ENCODE assay signal across 12 cellular contexts in genomic region chr22:20735378-20736162, GRCh38. TPM values are rescaled to one million over a fixed set of nuclear protein-coding genes. Genes with fewer than 3 reads are reported as not detected.
A peak's percentile ranks its signal among the peaks of the same experiment; 100 is the strongest.
DNase-seq lines count a peak whose midpoint lies in the region; ATAC-seq, FAIRE-seq and TF ChIP-seq lines count a peak whose summit lies in the region.
"Not testable (repeated sequence)": the region's sequence is repeated elsewhere in the genome, so short reads cannot be mapped to it uniquely, and the experiment has no call there.
"Had no signal": no experiment of that assay in that cellular context is flagged by ENCODE, and none has a peak within 500 bp of the region (broad histone marks: within the 10 kb centered on the region; RNA-seq: fewer than 3 reads in every experiment).

No MANE protein-coding gene starts in this region.

- CTCF ChIA-PET in activated CD8-positive, alpha-beta T cell treated with anti-CD3 and anti-CD28 coated beads, Interleukin-2, amount 10 ng/mL, durations not matched to agents 7 days and 5 days (lab: Charles Lee); HepG2 (lab: Yijun Ruan, JAX; ENCODE audit: low intra/inter-chr PET ratio, low total read pairs): not testable (repeated sequence)

- not testable (repeated sequence) for H3K27ac ChIP-seq in CD4-positive, CD25-positive, alpha-beta regulatory T cell (ENCODE audit: insufficient read depth, low read length, poor library complexity, severe bottlenecking); HepG2 (ENCODE audit: extremely low read length, insufficient read depth, low read length)

- not testable (repeated sequence) for H2AFZ ChIP-seq in HepG2 (ENCODE audit: low read length)

- peaks cover 11% of the 10 kb centered on the region for H3K36me3 Mint-ChIP-seq in CD4-positive, CD25-positive, alpha-beta regulatory T cell
- peaks cover 20% of the 10 kb centered on the region for H3K36me3 Mint-ChIP-seq in activated CD8-positive, alpha-beta T cell treated with anti-CD3 and anti-CD28 coated beads, Interleukin-2, amount 10 ng/mL, durations not matched to agents 7 days and 5 days (ENCODE audit: low read depth)
- H3K36me3 Mint-ChIP-seq in central memory CD8-positive, alpha-beta T cell (ENCODE audit: insufficient read depth), result peaks cover 26% of the 10 kb centered on the region
- H3K36me3 Mint-ChIP-seq in glutamatergic neuron (ENCODE audit: unreplicated experiment), result not testable (repeated sequence)
- H3K36me3 Mint-ChIP-seq in neural crest cell (ENCODE audit: low read depth), result peaks cover 18% of the 10 kb centered on the region
- H3K36me3 Mint-ChIP-seq in stimulated activated effector memory CD8-positive, alpha-beta T cell treated with anti-CD3 and anti-CD28 coated beads, Interleukin-12 subunit alpha, Interleukin-12 subunit beta, amount 100 ng/mL, for 72 hours, result peaks cover 29% of the 10 kb centered on the region

- H3K9ac ChIP-seq in HepG2 (ENCODE audit: insufficient read depth, low read depth, low read length), result not testable (repeated sequence)

- H3K4me3 Mint-ChIP-seq in CD4-positive, CD25-positive, alpha-beta regulatory T cell; activated CD8-positive, alpha-beta T cell treated with anti-CD3 and anti-CD28 coated beads, Interleukin-2, amount 10 ng/mL, durations not matched to agents 7 days and 5 days; central memory CD8-positive, alpha-beta T cell; glutamatergic neuron (ENCODE audit: unreplicated experiment); neural crest cell; stimulated activated effector memory CD8-positive, alpha-beta T cell treated with anti-CD3 and anti-CD28 coated beads, Interleukin-12 subunit alpha, Interleukin-12 subunit beta, amount 100 ng/mL, for 72 hours: not testable (repeated sequence)

- H3K4me2 ChIP-seq in HepG2 (ENCODE audit: low read depth, low read length), result not testable (repeated sequence)

- H4K20me1 ChIP-seq in HepG2 (ENCODE audit: insufficient read depth, low read length), result not testable (repeated sequence)

- TF ChIP-seq CTCF in glutamatergic neuron (IDR thresholded peaks at IDR 0.05; ENCODE audit: partially characterized antibody, unreplicated experiment); HepG2 (CRISPR knock-in tag; IDR thresholded peaks at IDR 0.05); neural crest cell (conservative IDR thresholded peaks at IDR 0.05): not testable (repeated sequence)

- H3K9me3 ChIP-seq in CD4-positive, CD25-positive, alpha-beta regulatory T cell (ENCODE audit: control insufficient read depth in 2 of 2, low read length in 2 of 2); HepG2 (ENCODE audit: low read length): not testable (repeated sequence)

- POLR2A ChIA-PET in activated CD8-positive, alpha-beta T cell treated with anti-CD3 and anti-CD28 coated beads, Interleukin-2, amount 10 ng/mL, durations not matched to agents 7 days and 5 days (lab: Charles Lee); HepG2 (lab: Yijun Ruan, JAX): not testable (repeated sequence)

- H3K79me2 ChIP-seq in HepG2 (ENCODE audit: insufficient read depth, low read length), result not testable (repeated sequence)

- H3K4me1 ChIP-seq in CD4-positive, CD25-positive, alpha-beta regulatory T cell (ENCODE audit: control insufficient read depth, insufficient read depth, low read length, poor library complexity, severe bottlenecking); HepG2 (ENCODE audit: insufficient read depth, low read length): not testable (repeated sequence)

- WGBS in HepG2 (ENCODE audit: low lambda C conversion rate), result 80% methylated on average over 8 of the region's 14 CpGs

- not testable (repeated sequence) for H3K4me3 ChIP-seq in CD4-positive, CD25-positive, alpha-beta regulatory T cell (ENCODE audit: low read depth, low read length); HepG2 (replicated peaks in 1 of 3; ENCODE audit: insufficient read depth in 1 of 3, low read depth in 2 of 3, low read length in 3 of 3)

- H3K27me3 ChIP-seq in CD4-positive, CD25-positive, alpha-beta regulatory T cell (ENCODE audit: control insufficient read depth, insufficient read depth, low read length); HepG2 (ENCODE audit: control insufficient read depth in 1 of 2, insufficient read depth in 2 of 2, low read length in 2 of 2): not testable (repeated sequence)

- not testable (repeated sequence) for TF ChIP-seq EP300 in HepG2 (IDR thresholded peaks at IDR 0.05; ENCODE audit: low read depth in 2 of 2, low read length in 2 of 2); HepG2 (CRISPR knock-in tag; IDR thresholded peaks at IDR 0.05; ENCODE audit: borderline replicate concordance)

- peak overlapping the region in 2 of 3 donors; percentile 26 to 65 for H3K27ac Mint-ChIP-seq in CD4-positive, CD25-positive, alpha-beta regulatory T cell
- peak overlapping the region; percentile 49 for H3K27ac Mint-ChIP-seq in activated CD8-positive, alpha-beta T cell treated with anti-CD3 and anti-CD28 coated beads, Interleukin-2, amount 10 ng/mL, durations not matched to agents 7 days and 5 days
- H3K27ac Mint-ChIP-seq in central memory CD8-positive, alpha-beta T cell (ENCODE audit: low read depth), result peak overlapping the region; percentile 51
- H3K27ac Mint-ChIP-seq in glutamatergic neuron (ENCODE audit: unreplicated experiment) (peak overlapping the region; percentile 10), neural crest cell (ENCODE audit: unreplicated experiment) (peak overlapping the region; percentile 83)
- H3K27ac Mint-ChIP-seq in stimulated activated effector memory CD8-positive, alpha-beta T cell treated with anti-CD3 and anti-CD28 coated beads, Interleukin-12 subunit alpha, Interleukin-12 subunit beta, amount 100 ng/mL, for 72 hours, result peak overlapping the region; percentile 73

- DNase-seq in CD4-positive, CD25-positive, alpha-beta regulatory T cell; activated CD8-positive, alpha-beta T cell treated with anti-CD3 and anti-CD28 coated beads, Interleukin-2, amount 10 ng/mL, durations not matched to agents 7 days and 5 days; central memory CD8-positive, alpha-beta T cell (ENCODE audit: low spot score in 2 of 2); left cardiac atrium; HepG2 (ENCODE audit: low spot score); neural crest cell (ENCODE audit: low read depth, low spot score); stimulated activated effector memory CD8-positive, alpha-beta T cell treated with anti-CD3 and anti-CD28 coated beads, Interleukin-12 subunit alpha, Interleukin-12 subunit beta, amount 100 ng/mL, for 72 hours (ENCODE audit: low spot score in 2 of 2): not testable (repeated sequence)
- peak; percentile 26 for DNase-seq in glutamatergic neuron

- not testable (repeated sequence) for H3K27me3 Mint-ChIP-seq in CD4-positive, CD25-positive, alpha-beta regulatory T cell; activated CD8-positive, alpha-beta T cell treated with anti-CD3 and anti-CD28 coated beads, Interleukin-2, amount 10 ng/mL, durations not matched to agents 7 days and 5 days (ENCODE audit: low read depth); central memory CD8-positive, alpha-beta T cell; glutamatergic neuron (ENCODE audit: unreplicated experiment); neural crest cell (ENCODE audit: low read depth)

- not testable (repeated sequence) for TF ChIP-seq POLR2A in HepG2 (IDR thresholded peaks at IDR 0.05; ENCODE audit: insufficient read depth in 1 of 2, low read depth in 2 of 2, low read length in 2 of 2)

- H3K4me1 Mint-ChIP-seq in CD4-positive, CD25-positive, alpha-beta regulatory T cell; activated CD8-positive, alpha-beta T cell treated with anti-CD3 and anti-CD28 coated beads, Interleukin-2, amount 10 ng/mL, durations not matched to agents 7 days and 5 days (ENCODE audit: low read depth); central memory CD8-positive, alpha-beta T cell; glutamatergic neuron (ENCODE audit: low read depth, unreplicated experiment); neural crest cell; stimulated activated effector memory CD8-positive, alpha-beta T cell treated with anti-CD3 and anti-CD28 coated beads, Interleukin-12 subunit alpha, Interleukin-12 subunit beta, amount 100 ng/mL, for 72 hours: not testable (repeated sequence)

- intact Hi-C loops in left cardiac atrium (cut with DNase I); HepG2 (cut with micrococcal nuclease; ENCODE audit: unreplicated experiment): not testable (repeated sequence)

- H3K9me3 Mint-ChIP-seq in CD4-positive, CD25-positive, alpha-beta regulatory T cell; activated CD8-positive, alpha-beta T cell treated with anti-CD3 and anti-CD28 coated beads, Interleukin-2, amount 10 ng/mL, durations not matched to agents 7 days and 5 days (ENCODE audit: insufficient read depth); central memory CD8-positive, alpha-beta T cell; glutamatergic neuron (ENCODE audit: unreplicated experiment); neural crest cell; stimulated activated effector memory CD8-positive, alpha-beta T cell treated with anti-CD3 and anti-CD28 coated beads, Interleukin-12 subunit alpha, Interleukin-12 subunit beta, amount 100 ng/mL, for 72 hours: not testable (repeated sequence)

- not testable (repeated sequence) for ATAC-seq in CD4-positive, CD25-positive, alpha-beta regulatory T cell (ENCODE audit: low read depth in 2 of 2); activated CD8-positive, alpha-beta T cell treated with anti-CD3 and anti-CD28 coated beads, Interleukin-2, amount 10 ng/mL, durations not matched to agents 7 days and 5 days; central memory CD8-positive, alpha-beta T cell (replicated peaks; ENCODE audit: extremely low read depth, poor library complexity, severe bottlenecking); stimulated activated effector memory CD8-positive, alpha-beta T cell treated with anti-CD3 and anti-CD28 coated beads, Interleukin-12 subunit alpha, Interleukin-12 subunit beta, amount 100 ng/mL, for 72 hours
- peak; percentile 53 to 58 for ATAC-seq in left cardiac atrium
- ATAC-seq in HepG2, result peak; percentile 56

- not testable (repeated sequence) for BruUV-seq in HepG2 (replicated peaks; lab: Mats Ljungman, UMichigan)

- not testable (repeated sequence) for TF ChIP-seq RAD21 in HepG2 (CRISPR knock-in tag; IDR thresholded peaks at IDR 0.05)

- peaks cover 17% of the 10 kb centered on the region for H3K36me3 ChIP-seq in CD4-positive, CD25-positive, alpha-beta regulatory T cell (ENCODE audit: control insufficient read depth, insufficient read depth, low read length)
- not testable (repeated sequence) for H3K36me3 ChIP-seq in HepG2 (replicated peaks in 1 of 2; ENCODE audit: control insufficient read depth in 1 of 2, insufficient read depth in 2 of 2, low read length in 2 of 2)

- in situ Hi-C loops in HepG2 (cut with HindIII; ENCODE audit: extremely low pct_ligation_motif_present, low pct_unique_long_range_greater_than_20kb), result not testable (repeated sequence)

- FAIRE-seq in HepG2 (lab: Jason Lieb, UNC), result not testable (repeated sequence)

RNA-seq across cellular contexts. Expression of gene SERPIND1, which starts 38.3 kb away (rescaled TPM):
- not detected for total RNA-seq in CD4-positive, CD25-positive, alpha-beta regulatory T cell
- polyA plus RNA-seq in CD4-positive, CD25-positive, alpha-beta regulatory T cell, result under 1 TPM in 2 of 4 donors, not detected in 2; 0.10 to 0.29 TPM
- not detected for total RNA-seq in activated CD8-positive, alpha-beta T cell treated with anti-CD3 and anti-CD28 coated beads, Interleukin-2, amount 10 ng/mL, durations not matched to agents 7 days and 5 days
- total RNA-seq in glutamatergic neuron (ENCODE audit: unreplicated experiment), result not detected
- 1 to 10 TPM; 1.4 to 1.7 TPM for total RNA-seq in left cardiac atrium
- 55.6 and 111 TPM in 2 replicates for total RNA-seq in HepG2 (2016; rRNA removed; fragmentation: Illumina TruSeq; extraction: Trizol)
- 16.4 and 19.8 TPM in 2 replicates for total RNA-seq in HepG2 (2016; cell fraction: cytosol; rRNA removed; fragmentation: Illumina TruSeq; extraction: Trizol; ENCODE audit: low read depth)
- total RNA-seq in HepG2 (2016; cell fraction: insoluble cytoplasmic fraction; rRNA removed; fragmentation: Illumina TruSeq; extraction: Trizol), result 53.2 and 106 TPM in 2 replicates
- total RNA-seq in HepG2 (2016; cell fraction: membrane; rRNA removed; fragmentation: Illumina TruSeq; extraction: Trizol), result 35.3 and 35.7 TPM in 2 replicates
- 108 and 133 TPM in 2 replicates for total RNA-seq in HepG2 (2016; cell fraction: nucleus; rRNA removed; fragmentation: Illumina TruSeq; extraction: Trizol)
- 350 and 408 TPM in 2 replicates for polyA plus RNA-seq in HepG2 (2011; rRNA removed)
- 341 and 453 TPM in 2 replicates for polyA plus RNA-seq in HepG2 (2011; cell fraction: cytosol; rRNA removed)
- 146 and 188 TPM in 2 replicates for polyA plus RNA-seq in HepG2 (2011; cell fraction: nucleus; rRNA removed)
- 497 and 593 TPM in 2 replicates for polyA plus RNA-seq in HepG2 (2012)
- polyA plus RNA-seq in HepG2 (2016; cell fraction: cytosol; fragmentation: Illumina TruSeq; extraction: Trizol; ENCODE audit: low read depth), result 30.3 and 32.4 TPM in 2 replicates
- 91.5 and 101 TPM in 2 replicates for polyA plus RNA-seq in HepG2 (2016; cell fraction: insoluble cytoplasmic fraction; fragmentation: Illumina TruSeq; extraction: Trizol; ENCODE audit: low read depth)
- polyA plus RNA-seq in HepG2 (2016; cell fraction: membrane; fragmentation: Illumina TruSeq; extraction: Trizol; ENCODE audit: low read depth), result 45.7 and 51.9 TPM in 2 replicates
- polyA plus RNA-seq in HepG2 (2016; cell fraction: nucleus; fragmentation: Illumina TruSeq; extraction: Trizol; ENCODE audit: insufficient read depth, low read depth), result 228 and 244 TPM in 2 replicates
- polyA minus RNA-seq in HepG2 (2011; rRNA and poly(A)+ RNA removed; ENCODE audit: low replicate concordance), result 0.37 and 351 TPM in 2 replicates
- 132 and 186 TPM in 2 replicates for polyA minus RNA-seq in HepG2 (2011; cell fraction: cytosol; rRNA and poly(A)+ RNA removed)
- 67.9 and 98.5 TPM in 2 replicates for polyA minus RNA-seq in HepG2 (2011; cell fraction: nucleus; rRNA and poly(A)+ RNA removed)
- total RNA-seq in neural crest cell, result not detected in 2 replicates
- total RNA-seq: CD8-positive, alpha-beta memory T cell; H9 had no signal
- polyA plus RNA-seq: BJ, CD14-positive monocyte had no signal

Comparison
In these comparisons a context has a peak if more than half of its experiments do, and no peak if none do; other contexts are left out.
1. H3K27ac Mint-ChIP-seq: peak in every context shown above with its lines; median percentile 83 in neural crest cell; 73 in stimulated activated effector memory CD8-positive, alpha-beta T cell treated with anti-CD3 and anti-CD28 coated beads, Interleukin-12 subunit alpha, Interleukin-12 subunit beta, amount 100 ng/mL, for 72 hours; 51 in central memory CD8-positive, alpha-beta T cell; 49 in activated CD8-positive, alpha-beta T cell treated with anti-CD3 and anti-CD28 coated beads, Interleukin-2, amount 10 ng/mL, durations not matched to agents 7 days and 5 days; 46 in CD4-positive, CD25-positive, alpha-beta regulatory T cell; 10 in glutamatergic neuron.
2. RNA of gene SERPIND1, which starts 38.3 kb away (total RNA-seq): 16.4 to 133 TPM in HepG2; 1.4 to 1.7 TPM in left cardiac atrium, not detected in glutamatergic neuron (single experiment), not detected in CD4-positive, CD25-positive, alpha-beta regulatory T cell (single experiment), not detected in activated CD8-positive, alpha-beta T cell treated with anti-CD3 and anti-CD28 coated beads, Interleukin-2, amount 10 ng/mL, durations not matched to agents 7 days and 5 days and not detected in neural crest cell; every median in the first group is over 4 times any median in the second.